16 cellular contexts compared by ENCODE assay signal in genomic region chr9:79012561-79012960, GRCh38.
A peak's percentile ranks its signal among the peaks of the same experiment; 100 is the strongest.
DNase-seq lines count a peak whose midpoint lies in the region; ATAC-seq, FAIRE-seq and TF ChIP-seq lines count a peak whose summit lies in the region.
"Had no signal": no experiment of that assay in that cellular context is flagged by ENCODE, and none has a peak within 500 bp of the region (broad histone marks: within the 10 kb centered on the region; RNA-seq: fewer than 3 reads in every experiment).

No MANE protein-coding gene starts in this region.

- H3K27me3 ChIP-seq in mesendoderm (ENCODE audit: insufficient read depth, low read length, poor library complexity) (no peaks in the 10 kb centered on the region), pancreas (no peaks in the 10 kb centered on the region)
- H3K27me3 ChIP-seq: BLaER1 had no signal

- TF ChIP-seq CTCF in choroid plexus epithelial cell (conservative IDR thresholded peaks at IDR 0.05; ENCODE audit: low read depth, low read length): no peak
- no peak for TF ChIP-seq CTCF in pancreas (IDR thresholded peaks at IDR 0.05)

- no peak overlapping the region for H4K8ac ChIP-seq in mesendoderm (ENCODE audit: low read depth, low read length)

- H3K18ac ChIP-seq in mesendoderm (ENCODE audit: low read length): no peak overlapping the region

- FAIRE-seq in pancreas (lab: Jason Lieb, UNC): no peak

- H2BK15ac ChIP-seq in mesendoderm (replicated peaks; ENCODE audit: low read depth): no peak overlapping the region

- H3K4me3 ChIP-seq in choroid plexus epithelial cell (ENCODE audit: low read depth, low read length) (no peak overlapping the region), mesendoderm (ENCODE audit: low read length) (no peak overlapping the region), pancreas (no peak overlapping the region)
- H3K4me3 ChIP-seq: BLaER1 had no signal

- H3K9me3 ChIP-seq in pancreas: no peaks in the 10 kb centered on the region
- H3K9me3 ChIP-seq: BLaER1 had no signal

- H2AK5ac ChIP-seq in mesendoderm (ENCODE audit: low read length): no peak overlapping the region

- no peak overlapping the region for H4K5ac ChIP-seq in mesendoderm (ENCODE audit: low read length)

- DNase-seq in Daoy (ENCODE audit: low read depth): peak; percentile 62
- peak; percentile 67 for DNase-seq in LHCN-M2 (ENCODE audit: low read depth)
- peak; percentile 62 for DNase-seq in choroid plexus epithelial cell (ENCODE audit: low read depth)
- DNase-seq in mesendoderm: peak; percentile 46
- DNase-seq in activated CD4-positive, alpha-beta memory T cell treated with anti-CD3 and anti-CD28 coated beads, Interleukin-2, amount 10 ng/mL, durations not matched to agents 7 days and 5 days: no peak
- no peak for DNase-seq in pancreas
- DNase-seq: activated CD4-positive, alpha-beta memory T cell treated with anti-CD3 and anti-CD28 coated beads for 36 hours; amygdala; naive thymus-derived CD4-positive, alpha-beta T cell; NCI-H2081; NCI-H524 treated with DMSO at 0.1 percent for 48 hours had no signal

- H2BK5ac ChIP-seq in mesendoderm (ENCODE audit: low read length): no peak overlapping the region

- no peak overlapping the region for H3K4ac ChIP-seq in mesendoderm (ENCODE audit: low read depth, low read length)

- no peaks in the 10 kb centered on the region for H3K79me2 ChIP-seq in mesendoderm (ENCODE audit: control insufficient read depth, insufficient read depth, low read length)

- H3K27ac Mint-ChIP-seq in activated CD4-positive, alpha-beta memory T cell treated with anti-CD3 and anti-CD28 coated beads, Interleukin-2, amount 10 ng/mL, durations not matched to agents 7 days and 5 days: no peak overlapping the region
- H3K27ac Mint-ChIP-seq: activated CD4-positive, alpha-beta memory T cell treated with anti-CD3 and anti-CD28 coated beads for 36 hours; activated T-helper 1 cell treated with anti-CD3 and anti-CD28 coated beads, Interleukin-12 subunit alpha, Interleukin-12 subunit beta, Interleukin-2, Interleukin-4 antibody, amounts not matched to agents 30 ng/mL and 10 ng/mL and 1 ng/mL, durations not matched to agents 14 hours and 24 hours and 36 hours; dendritic cell treated with granulocyte-macrophage colony-stimulating factor and Interleukin-4, amounts not matched to agents 40 ng/mL and 50 ng/mL, for 4 days; naive thymus-derived CD4-positive, alpha-beta T cell had no signal

- H3K4me3 Mint-ChIP-seq in activated CD4-positive, alpha-beta memory T cell treated with anti-CD3 and anti-CD28 coated beads, Interleukin-2, amount 10 ng/mL, durations not matched to agents 7 days and 5 days: no peak overlapping the region
- H3K4me3 Mint-ChIP-seq: activated CD4-positive, alpha-beta memory T cell treated with anti-CD3 and anti-CD28 coated beads for 36 hours; activated T-helper 1 cell treated with anti-CD3 and anti-CD28 coated beads, Interleukin-12 subunit alpha, Interleukin-12 subunit beta, Interleukin-2, Interleukin-4 antibody, amounts not matched to agents 30 ng/mL and 10 ng/mL and 1 ng/mL, durations not matched to agents 14 hours and 24 hours and 36 hours; dendritic cell treated with granulocyte-macrophage colony-stimulating factor and Interleukin-4, amounts not matched to agents 40 ng/mL and 50 ng/mL, for 4 days; naive thymus-derived CD4-positive, alpha-beta T cell had no signal

- H3K36me3 ChIP-seq in mesendoderm (ENCODE audit: control insufficient read depth, insufficient read depth, low read length): no peaks in the 10 kb centered on the region
- H3K36me3 ChIP-seq in pancreas: no peaks in the 10 kb centered on the region
- H3K36me3 ChIP-seq: BLaER1 had no signal

- H3K56ac ChIP-seq in mesendoderm (ENCODE audit: low read length): no peak overlapping the region

- H3K9me3 Mint-ChIP-seq in activated CD4-positive, alpha-beta memory T cell treated with anti-CD3 and anti-CD28 coated beads, Interleukin-2, amount 10 ng/mL, durations not matched to agents 7 days and 5 days: no peaks in the 10 kb centered on the region
- H3K9me3 Mint-ChIP-seq: activated CD4-positive, alpha-beta memory T cell treated with anti-CD3 and anti-CD28 coated beads for 36 hours; activated T-helper 1 cell treated with anti-CD3 and anti-CD28 coated beads, Interleukin-12 subunit alpha, Interleukin-12 subunit beta, Interleukin-2, Interleukin-4 antibody, amounts not matched to agents 30 ng/mL and 10 ng/mL and 1 ng/mL, durations not matched to agents 14 hours and 24 hours and 36 hours had no signal

- H3K36me3 Mint-ChIP-seq in activated CD4-positive, alpha-beta memory T cell treated with anti-CD3 and anti-CD28 coated beads, Interleukin-2, amount 10 ng/mL, durations not matched to agents 7 days and 5 days (ENCODE audit: low read depth): no peaks in the 10 kb centered on the region
- H3K36me3 Mint-ChIP-seq: activated CD4-positive, alpha-beta memory T cell treated with anti-CD3 and anti-CD28 coated beads for 36 hours; naive thymus-derived CD4-positive, alpha-beta T cell had no signal

- no peaks in the 10 kb centered on the region for H3K79me1 ChIP-seq in mesendoderm (ENCODE audit: low read length)

- intact Hi-C loops in pancreas (cut with DNase I): no loop called here

- CTCF ChIA-PET in activated CD4-positive, alpha-beta memory T cell treated with anti-CD3 and anti-CD28 coated beads, Interleukin-2, amount 10 ng/mL, durations not matched to agents 7 days and 5 days (lab: Charles Lee): no interaction called here

- no peaks in the 10 kb centered on the region for H3K27me3 Mint-ChIP-seq in activated CD4-positive, alpha-beta memory T cell treated with anti-CD3 and anti-CD28 coated beads, Interleukin-2, amount 10 ng/mL, durations not matched to agents 7 days and 5 days
- H3K27me3 Mint-ChIP-seq: activated CD4-positive, alpha-beta memory T cell treated with anti-CD3 and anti-CD28 coated beads for 36 hours; dendritic cell treated with granulocyte-macrophage colony-stimulating factor and Interleukin-4, amounts not matched to agents 40 ng/mL and 50 ng/mL, for 4 days had no signal

- no peak overlapping the region for H3K4me2 ChIP-seq in mesendoderm (ENCODE audit: low read length)
- H3K4me2 ChIP-seq: BLaER1 had no signal

- no peak overlapping the region for H3K9ac ChIP-seq in mesendoderm (ENCODE audit: low read length)
- H3K9ac ChIP-seq: BLaER1 had no signal

- no peaks in the 10 kb centered on the region for H3K4me1 Mint-ChIP-seq in activated CD4-positive, alpha-beta memory T cell treated with anti-CD3 and anti-CD28 coated beads, Interleukin-2, amount 10 ng/mL, durations not matched to agents 7 days and 5 days
- H3K4me1 Mint-ChIP-seq: naive thymus-derived CD4-positive, alpha-beta T cell had no signal

- ATAC-seq in pancreas (no peak), GM21447 (IDR thresholded peaks at IDR 0.05; ENCODE audit: unreplicated experiment) (no peak), GM21390 (IDR thresholded peaks at IDR 0.05; ENCODE audit: unreplicated experiment) (no peak)
- ATAC-seq: naive thymus-derived CD4-positive, alpha-beta T cell had no signal

- H2BK120ac ChIP-seq in mesendoderm (ENCODE audit: low read depth, low read length): no peak overlapping the region

- H3K27ac ChIP-seq in mesendoderm (ENCODE audit: low read depth, low read length) (no peak overlapping the region), pancreas (no peak overlapping the region)
- H3K27ac ChIP-seq: BLaER1 had no signal

- POLR2A ChIA-PET in activated CD4-positive, alpha-beta memory T cell treated with anti-CD3 and anti-CD28 coated beads, Interleukin-2, amount 10 ng/mL, durations not matched to agents 7 days and 5 days (lab: Charles Lee): no interaction called here

- H3K23ac ChIP-seq in mesendoderm (ENCODE audit: low read length): no peak overlapping the region

- no peaks in the 10 kb centered on the region for H3K4me1 ChIP-seq in mesendoderm (ENCODE audit: control insufficient read depth, low read depth, low read length)
- no peaks in the 10 kb centered on the region for H3K4me1 ChIP-seq in pancreas
- H3K4me1 ChIP-seq: BLaER1 had no signal

Comparison
In these comparisons a context has a peak if more than half of its experiments do, and no peak if none do; other contexts are left out.
1. DNase-seq: peak in Daoy (single experiment), LHCN-M2 (single experiment), choroid plexus epithelial cell (single experiment) and mesendoderm (single experiment); none in activated CD4-positive, alpha-beta memory T cell treated with anti-CD3 and anti-CD28 coated beads, Interleukin-2, amount 10 ng/mL, durations not matched to agents 7 days and 5 days (single experiment) and pancreas (0 of 6).